Comparison of ENCODE assay signal across 7 cellular contexts in genomic region chr12:49967042-49967776, GRCh38. TPM values are rescaled to one million over a fixed set of nuclear protein-coding genes. Genes with fewer than 3 reads are reported as not detected.
DNase-seq lines count a peak whose midpoint lies in the region; ATAC-seq and TF ChIP-seq lines count a peak whose summit lies in the region.

No MANE protein-coding gene starts in this region.

- peaks cover 12% of the 10 kb centered on the region for H3K4me1 Mint-ChIP-seq in chondrocyte (ENCODE audit: low read depth)

- ATAC-seq in GM18498 (IDR thresholded peaks at IDR 0.05; ENCODE audit: unreplicated experiment) (peak; percentile 71), HG03135 (IDR thresholded peaks at IDR 0.05; ENCODE audit: unreplicated experiment) (peak; percentile 65), left colon (peak; percentile 86)

- TF ChIP-seq CTCF in chondrocyte (IDR thresholded peaks at IDR 0.05) = peak; percentile 87

- no peaks in the 10 kb centered on the region for H3K9me3 Mint-ChIP-seq in chondrocyte (ENCODE audit: low read depth)

- DNase-seq in NCI-H226 (peak; percentile 72), chondrocyte (ENCODE audit: low spot score) (no peak), left colon (peak; percentile 86 to 96)
- peak; percentile 95 to 98 for DNase-seq in activated CD4-positive, alpha-beta T cell treated with anti-CD3 and anti-CD28 coated beads for 24 hours (ENCODE audit: low read depth in 2 of 2)
- DNase-seq in stimulated activated CD4-positive, alpha-beta T cell treated with anti-CD3 and anti-CD28 coated beads, Interleukin-1b, Interleukin-23, amount 100 ng/mL, for 1 hour (ENCODE audit: low read depth in 2 of 2) = peak; percentile 81 to 96

- peaks cover 8% of the 10 kb centered on the region for H3K27me3 Mint-ChIP-seq in chondrocyte (ENCODE audit: low read depth)

- H3K4me3 Mint-ChIP-seq in chondrocyte (ENCODE audit: unreplicated experiment) = peak overlapping the region; percentile 61

- H3K36me3 Mint-ChIP-seq in chondrocyte (ENCODE audit: low read depth) = no peaks in the 10 kb centered on the region

- intact Hi-C loops in left colon (cut with DNase I, micrococcal nuclease) = loop anchor here (5.0 to 10.0 kb wide), 2 partner anchors 88 to 100 kb away; partner anchors contain the start of gene ASIC1 (in 1 of the 2)

- H3K27ac Mint-ChIP-seq in chondrocyte (ENCODE audit: unreplicated experiment) = no peak overlapping the region

RNA-seq across cellular contexts. Expression of gene AQP5, which starts 5.5 kb away (rescaled TPM):
- 0.20 TPM in 1 of 3 replicates, not detected in the others for total RNA-seq in chondrocyte
- total RNA-seq in left colon = not detected

RNA-seq across cellular contexts. Expression of gene AQP6, which starts 5.5 kb away (rescaled TPM):
- not detected in 3 replicates for total RNA-seq in chondrocyte
- not detected for total RNA-seq in left colon

RNA-seq across cellular contexts. Expression of gene AQP2, which starts 16.7 kb away (rescaled TPM):
- total RNA-seq in chondrocyte (not detected in 3 replicates), left colon (not detected)

RNA-seq across cellular contexts. Expression of gene RACGAP1, which starts 58.1 kb away (rescaled TPM):
- 25.7 to 31.0 TPM (median 28.4 TPM) in 3 replicates for total RNA-seq in chondrocyte
- total RNA-seq in left colon = 10 to 100 TPM; 20.0 to 25.4 TPM
